Comparison of ENCODE assay signal across 21 cellular contexts in the genomic region with DNA sequence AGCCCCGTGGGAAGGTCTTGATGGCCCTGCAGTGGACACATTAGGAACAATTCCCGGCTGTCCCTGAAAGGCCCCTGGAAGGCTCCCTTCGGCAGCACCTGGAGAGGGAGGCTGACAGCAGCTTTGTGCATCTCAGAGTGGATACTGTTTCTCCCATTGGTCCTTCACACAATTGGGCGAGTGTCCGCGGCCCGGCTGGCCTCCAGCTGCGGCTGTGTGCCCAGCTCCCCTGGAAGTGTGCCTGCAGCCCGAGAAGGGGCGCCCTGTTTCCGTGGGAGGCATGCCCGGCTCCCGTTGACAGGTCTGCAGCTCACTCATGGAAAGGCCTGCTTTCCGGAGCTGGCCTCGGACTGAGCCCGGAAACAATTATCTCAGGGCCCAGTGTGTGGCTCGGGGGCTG.
DNase-seq lines count a peak whose midpoint lies in the region; TF ChIP-seq lines count a peak whose summit lies in the region.
"Had no signal": no experiment of that assay in that cellular context is flagged by ENCODE, and none has a peak within 500 bp of the region (broad histone marks: within the 10 kb centered on the region; RNA-seq: fewer than 3 reads in every experiment).

No MANE protein-coding gene starts in this region.

- H3K4me3 ChIP-seq in endodermal cell (ENCODE audit: low read length) = no peak overlapping the region
- H3K4me3 ChIP-seq: A549, left ventricle myocardium inferior had no signal

- no peaks in the 10 kb centered on the region for H3K4me1 Mint-ChIP-seq in endodermal cell
- H3K4me1 Mint-ChIP-seq: stimulated activated naive CD8-positive, alpha-beta T cell treated with anti-CD3 and anti-CD28 coated beads, Interleukin-15, amount 100 ng/mL, for 72 hours had no signal

- H3K27me3 Mint-ChIP-seq in endodermal cell (ENCODE audit: insufficient read depth) = peaks cover 7% of the 10 kb centered on the region

- no peaks in the 10 kb centered on the region for H3K36me3 Mint-ChIP-seq in endodermal cell (ENCODE audit: low read depth)

- DNase-seq in activated effector memory CD4-positive, alpha-beta T cell treated with anti-CD3 and anti-CD28 coated beads, Interleukin-2, amount 50 U/mL, for 16 hours = peak; percentile 36
- DNase-seq in activated effector memory CD4-positive, alpha-beta T cell treated with Interleukin-2 at 50 U/mL for 16 hours = no peak
- DNase-seq in cerebellum (ENCODE audit: low spot score) (peak; percentile 17), mesenteric fat pad (ENCODE audit: low spot score) (peak; percentile 89), substantia nigra (lab: John Stamatoyannopoulos, UW) (peak; percentile 10 to 92 (median 80)), endodermal cell (no peak)
- DNase-seq in central memory CD4-positive, alpha-beta T cell = no peak
- no peak for DNase-seq in activated T-cell treated with anti-CD3 and anti-CD28 coated beads, Interleukin-2, amount 50 U/mL, for 48 hours
- DNase-seq: activated T-cell treated with anti-CD3 and anti-CD28 coated beads, Interleukin-2, amount 50 U/mL, for 72 hours; cortex of kidney; GOT3; left ventricle myocardium inferior; NCI-H1092 treated with DMSO at 0.1 percent for 48 hours; NCI-H2081 treated with DMSO at 0.1 percent for 48 hours; SIG-M5; stimulated activated CD4-positive, alpha-beta T cell treated with anti-CD3 and anti-CD28 coated beads, Interleukin-12 subunit alpha, Interleukin-12 subunit beta, amount 100 ng/mL, for 4 hours; stimulated activated naive CD8-positive, alpha-beta T cell treated with anti-CD3 and anti-CD28 coated beads, Interleukin-15, amount 100 ng/mL, for 72 hours; trophoblast cell had no signal

- H3K9me3 ChIP-seq in endodermal cell (ENCODE audit: control insufficient read depth, low read length) = peaks cover 25% of the 10 kb centered on the region

- no peaks in the 10 kb centered on the region for H3K36me3 ChIP-seq in endodermal cell (ENCODE audit: control insufficient read depth, insufficient read depth, low read length)
- H3K36me3 ChIP-seq: left ventricle myocardium inferior had no signal

- no peak for TF ChIP-seq CTCF in endodermal cell (conservative IDR thresholded peaks at IDR 0.05)

- H3K4me3 Mint-ChIP-seq in endodermal cell = no peak overlapping the region
- H3K4me3 Mint-ChIP-seq: activated T-cell treated with anti-CD3 and anti-CD28 coated beads, Interleukin-2, amount 50 U/mL, for 72 hours; stimulated activated naive CD8-positive, alpha-beta T cell treated with anti-CD3 and anti-CD28 coated beads, Interleukin-15, amount 100 ng/mL, for 72 hours had no signal

- WGBS in endodermal cell (ENCODE audit: insufficient coverage in 1 of 2, insufficient read length in 1 of 2), 2 experiments = 90 to 95% methylated on average over 17 of the region's 17 CpGs

- no peaks in the 10 kb centered on the region for H3K4me1 ChIP-seq in endodermal cell (ENCODE audit: control insufficient read depth, insufficient read depth, low read length)
- H3K4me1 ChIP-seq: A549, left ventricle myocardium inferior had no signal

- no peak overlapping the region for H3K27ac Mint-ChIP-seq in endodermal cell
- H3K27ac Mint-ChIP-seq: activated naive CD4-positive, alpha-beta T cell treated with anti-CD3 and anti-CD28 coated beads, Interleukin-2, amount 50 U/mL, for 72 hours; activated T-cell treated with anti-CD3 and anti-CD28 coated beads, Interleukin-2, amount 50 U/mL, for 72 hours had no signal

- no peaks in the 10 kb centered on the region for H3K27me3 ChIP-seq in endodermal cell (ENCODE audit: control insufficient read depth, insufficient read depth, low read length, poor library complexity, severe bottlenecking)

- peaks cover 27% of the 10 kb centered on the region for H3K9me3 Mint-ChIP-seq in endodermal cell

- no peak overlapping the region for H3K9ac ChIP-seq in endodermal cell (ENCODE audit: extremely low read depth, low read length, poor library complexity, severe bottlenecking)

- H3K27ac ChIP-seq in substantia nigra (ENCODE audit: low read depth, low read length, poor library complexity, severe bottlenecking) (peak overlapping the region; percentile 55), endodermal cell (ENCODE audit: low read depth, low read length) (no peak overlapping the region)
- H3K27ac ChIP-seq: A549, HL-60, left ventricle myocardium inferior had no signal

Comparison
In these comparisons a context has a peak if more than half of its experiments do, and no peak if none do; other contexts are left out.
1. DNase-seq: peak in activated effector memory CD4-positive, alpha-beta T cell treated with anti-CD3 and anti-CD28 coated beads, Interleukin-2, amount 50 U/mL, for 16 hours (single experiment), cerebellum (single experiment), mesenteric fat pad (single experiment) and substantia nigra (49 of 49); none in activated effector memory CD4-positive, alpha-beta T cell treated with Interleukin-2 at 50 U/mL for 16 hours (single experiment), central memory CD4-positive, alpha-beta T cell (single experiment), activated T-cell treated with anti-CD3 and anti-CD28 coated beads, Interleukin-2, amount 50 U/mL, for 48 hours (0 of 2) and endodermal cell (single experiment).